In the genomic region with DNA sequence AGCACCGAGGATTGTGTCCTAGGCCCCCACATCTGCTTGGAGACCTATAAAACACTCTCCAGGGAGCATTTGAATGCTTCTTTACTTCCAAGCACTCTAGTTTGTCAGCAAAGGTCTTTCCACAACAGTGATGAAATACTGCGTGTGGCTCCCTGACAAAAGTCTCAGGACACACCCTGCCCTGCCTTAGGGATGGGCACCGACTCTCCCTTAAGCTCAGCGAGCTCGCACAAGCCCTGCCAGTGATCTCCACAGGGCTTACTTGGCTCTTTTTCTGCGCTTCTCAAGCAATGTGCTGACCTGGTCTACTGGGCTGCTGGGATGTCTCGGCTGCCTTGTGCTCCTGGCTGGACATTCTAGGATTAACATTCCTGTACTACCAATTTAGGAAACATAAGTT, we compare ENCODE assay signal across 30 cellular contexts.
DNase-seq lines count a peak whose midpoint lies in the region; FAIRE-seq and TF ChIP-seq lines count a peak whose summit lies in the region.
"Had no signal": no experiment of that assay in that cellular context is flagged by ENCODE, and none has a peak within 500 bp of the region (broad histone marks: within the 10 kb centered on the region; RNA-seq: fewer than 3 reads in every experiment).

No MANE protein-coding gene starts in this region.

- no peak overlapping the region for H3K4me3 ChIP-seq in Peyer's patch
- H3K4me3 ChIP-seq in small intestine (ENCODE audit: low read depth in 1 of 2, low read length in 2 of 2) = no peak overlapping the region
- H3K4me3 ChIP-seq: cardiac muscle cell, esophagus muscularis mucosa, lower lobe of right lung, pancreas, stomach, thyroid gland had no signal

- no peaks in the 10 kb centered on the region for H3K27me3 ChIP-seq in Peyer's patch
- H3K27me3 ChIP-seq in small intestine (ENCODE audit: control insufficient read depth in 2 of 2, insufficient read depth in 2 of 2, low read length in 2 of 2) = peaks cover 0 to 2% of the 10 kb centered on the region in 2 donors
- H3K27me3 ChIP-seq: cardiac muscle cell, esophagus muscularis mucosa, pancreas, stomach, thyroid gland had no signal

- no peaks in the 10 kb centered on the region for H3K9me3 ChIP-seq in Peyer's patch
- no peaks in the 10 kb centered on the region for H3K9me3 ChIP-seq in small intestine (ENCODE audit: control insufficient read depth, low read depth)
- H3K9me3 ChIP-seq: esophagus muscularis mucosa, lower lobe of right lung, pancreas, stomach, thyroid gland had no signal

- peaks cover 13% of the 10 kb centered on the region for H3K27me3 Mint-ChIP-seq in dendritic cell treated with granulocyte-macrophage colony-stimulating factor and Interleukin-4, amounts not matched to agents 40 ng/mL and 50 ng/mL, for 4 days
- H3K27me3 Mint-ChIP-seq: activated naive CD8-positive, alpha-beta T cell treated with anti-CD3 and anti-CD28 coated beads for 36 hours had no signal

- H3K27ac Mint-ChIP-seq in dendritic cell treated with granulocyte-macrophage colony-stimulating factor and Interleukin-4, amounts not matched to agents 40 ng/mL and 50 ng/mL, for 4 days = peak overlapping the region; percentile 43
- H3K27ac Mint-ChIP-seq: activated CD4-positive, alpha-beta T cell treated with anti-CD3 and anti-CD28 coated beads, Interleukin-2, amount 10 ng/mL, durations not matched to agents 7 days and 5 days; activated naive CD8-positive, alpha-beta T cell treated with anti-CD3 and anti-CD28 coated beads for 36 hours; effector memory CD8-positive, alpha-beta T cell; WTC11 had no signal

- H3K4me3 Mint-ChIP-seq in dendritic cell treated with granulocyte-macrophage colony-stimulating factor and Interleukin-4, amounts not matched to agents 40 ng/mL and 50 ng/mL, for 4 days = no peak overlapping the region
- H3K4me3 Mint-ChIP-seq: activated CD4-positive, alpha-beta T cell treated with anti-CD3 and anti-CD28 coated beads, Interleukin-2, amount 10 ng/mL, durations not matched to agents 7 days and 5 days; activated naive CD8-positive, alpha-beta T cell treated with anti-CD3 and anti-CD28 coated beads for 36 hours; effector memory CD8-positive, alpha-beta T cell; nephron progenitor cell; WTC11 had no signal

- no peak for TF ChIP-seq CTCF in Peyer's patch (IDR thresholded peaks at IDR 0.05)

- FAIRE-seq in small intestine (lab: Jason Lieb, UNC) (no peak), RCC 7860 (lab: Jason Lieb, UNC) (no peak)
- FAIRE-seq: frontal cortex, pancreas had no signal

- peak in 2 of 3 donors; percentile 66 to 72 for DNase-seq in Peyer's patch
- peak; percentile 45 for DNase-seq in mesenteric fat pad (ENCODE audit: low spot score)
- DNase-seq in small intestine = peak; percentile 82
- DNase-seq in RCC 7860 (ENCODE audit: low spot score) = no peak
- DNase-seq in NCI-H1048 (lab: John Stamatoyannopoulos, UW) = no peak
- DNase-seq in T-helper 1 cell = no peak
- DNase-seq: activated CD4-positive, alpha-beta T cell treated with anti-CD3 and anti-CD28 coated beads, Interleukin-2, amount 10 ng/mL, durations not matched to agents 7 days and 5 days; activated effector memory CD4-positive, alpha-beta T cell treated with Interleukin-2 at 50 U/mL for 16 hours; activated naive CD8-positive, alpha-beta T cell treated with anti-CD3 and anti-CD28 coated beads for 36 hours; anterior cingulate cortex; C1 segment of cervical spinal cord; COR-L47; cortex of kidney; effector memory CD8-positive, alpha-beta T cell; Karpas-422; kidney glomerular epithelial cell; lower lobe of right lung; MV-4-11; NCI-H146; nephron progenitor cell; pancreas; retina; stimulated activated CD4-positive, alpha-beta T cell treated with anti-CD3 and anti-CD28 coated beads, Interleukin-2, amount 100 ng/mL, for 48 hours; stomach; thyroid gland had no signal

- intact Hi-C loops in dendritic cell treated with granulocyte-macrophage colony-stimulating factor and Interleukin-4, amounts not matched to agents 40 ng/mL and 50 ng/mL, for 4 days (cut with micrococcal nuclease) = loop anchor here (10.0 kb wide), 2 partner anchors 212 to 602 kb away; no protein-coding TSS in a partner anchor

- 22 to 75% (median 53%) methylated on average over 7 of the region's 7 CpGs for WGBS in small intestine, 3 donors

- H3K36me3 ChIP-seq in Peyer's patch = no peaks in the 10 kb centered on the region
- no peaks in the 10 kb centered on the region for H3K36me3 ChIP-seq in small intestine (ENCODE audit: control insufficient read depth in 2 of 2, insufficient read depth in 2 of 2, low read length in 2 of 2)
- H3K36me3 ChIP-seq: cardiac muscle cell, esophagus muscularis mucosa, lower lobe of right lung, pancreas, stomach, thyroid gland had no signal

- H3K4me1 Mint-ChIP-seq in dendritic cell treated with granulocyte-macrophage colony-stimulating factor and Interleukin-4, amounts not matched to agents 40 ng/mL and 50 ng/mL, for 4 days (ENCODE audit: low read depth) = peaks cover 22% of the 10 kb centered on the region
- H3K4me1 Mint-ChIP-seq: WTC11 had no signal

- H3K27ac ChIP-seq in Peyer's patch (peak overlapping the region in 1 of 4 donors; percentile 21), small intestine (ENCODE audit: low read depth in 1 of 2, low read length in 1 of 2) (no peak overlapping the region)
- H3K27ac ChIP-seq: cardiac muscle cell, esophagus muscularis mucosa, lower lobe of right lung, pancreas, stomach, thyroid gland had no signal

- peak in 1 of 2 donors; percentile 19 for TF ChIP-seq POLR2A in Peyer's patch (IDR thresholded peaks at IDR 0.05)

- H3K36me3 Mint-ChIP-seq in dendritic cell treated with granulocyte-macrophage colony-stimulating factor and Interleukin-4, amounts not matched to agents 40 ng/mL and 50 ng/mL, for 4 days (ENCODE audit: low read depth) = no peaks in the 10 kb centered on the region
- H3K36me3 Mint-ChIP-seq: activated naive CD8-positive, alpha-beta T cell treated with anti-CD3 and anti-CD28 coated beads for 36 hours had no signal

- no peaks in the 10 kb centered on the region for H3K9me3 Mint-ChIP-seq in dendritic cell treated with granulocyte-macrophage colony-stimulating factor and Interleukin-4, amounts not matched to agents 40 ng/mL and 50 ng/mL, for 4 days
- H3K9me3 Mint-ChIP-seq: activated CD4-positive, alpha-beta T cell treated with anti-CD3 and anti-CD28 coated beads, Interleukin-2, amount 10 ng/mL, durations not matched to agents 7 days and 5 days; activated naive CD8-positive, alpha-beta T cell treated with anti-CD3 and anti-CD28 coated beads for 36 hours; effector memory CD8-positive, alpha-beta T cell had no signal

- H3K4me1 ChIP-seq in Peyer's patch (no peaks in the 10 kb centered on the region), small intestine (ENCODE audit: control insufficient read depth in 2 of 2, insufficient read depth in 1 of 2, low read depth in 1 of 2, low read length in 1 of 2) (no peaks in the 10 kb centered on the region)
- H3K4me1 ChIP-seq: lower lobe of right lung, pancreas, thyroid gland had no signal

Comparison
In these comparisons a context has a peak if more than half of its experiments do, and no peak if none do; other contexts are left out.
1. DNase-seq: peak in Peyer's patch (2 of 3), mesenteric fat pad (single experiment) and small intestine (single experiment); none in RCC 7860 (single experiment), NCI-H1048 (single experiment) and T-helper 1 cell (0 of 5).